8 cellular contexts compared by ENCODE assay signal in genomic region chr3:196942226-196942914, GRCh38. TPM values are rescaled to one million over a fixed set of nuclear protein-coding genes. Genes with fewer than 3 reads are reported as not detected.
DNase-seq lines count a peak whose midpoint lies in the region; ATAC-seq and TF ChIP-seq lines count a peak whose summit lies in the region.

TSS of gene NCBP2 (minus strand) at chr3:196942528. CDS start at chr3:196942503, 25 bp downstream.

- no peaks in the 10 kb centered on the region for H3K9me3 ChIP-seq in BE2C

- H3K27me3 ChIP-seq in BE2C, result no peaks in the 10 kb centered on the region

- H3K36me3 ChIP-seq in BE2C, result peaks cover 29% of the 10 kb centered on the region

- ATAC-seq in HG03439 (IDR thresholded peaks at IDR 0.05; ENCODE audit: unreplicated experiment), result peak; percentile 93

- no peaks in the 10 kb centered on the region for H3K9me3 Mint-ChIP-seq in chondrocyte (ENCODE audit: low read depth)

- TF ChIP-seq CTCF in BE2C (IDR thresholded peaks at IDR 0.05; ENCODE audit: low read depth, low read length) (peak; percentile 64), chondrocyte (IDR thresholded peaks at IDR 0.05) (peak; percentile 81)

- H3K4me3 Mint-ChIP-seq in chondrocyte (ENCODE audit: unreplicated experiment), result peak within 1 kb of the TSS; percentile 99

- H3K27me3 Mint-ChIP-seq in chondrocyte (ENCODE audit: low read depth), result no peaks in the 10 kb centered on the region

- peak within 1 kb of the TSS; percentile 98 for H3K27ac Mint-ChIP-seq in chondrocyte (ENCODE audit: unreplicated experiment)

- DNase-seq in BE2C, result peak; percentile 99
- peak; percentile 99 for DNase-seq in NCI-H510A (lab: John Stamatoyannopoulos, UW)
- peak; percentile 99 to 100 for DNase-seq in activated CD4-positive, alpha-beta T cell treated with anti-CD3 and anti-CD28 coated beads for 24 hours (ENCODE audit: low read depth in 2 of 2)
- peak; percentile 100 for DNase-seq in chondrocyte (ENCODE audit: low spot score)
- peak; percentile 96 for DNase-seq in kidney glomerular epithelial cell (lab: John Stamatoyannopoulos, UW)
- DNase-seq in stimulated activated CD4-positive, alpha-beta T cell treated with anti-CD3 and anti-CD28 coated beads, Interleukin-1b, Interleukin-23, amount 100 ng/mL, for 1 hour (ENCODE audit: low read depth in 2 of 2), result peak; percentile 97 to 100

- peaks cover 46% of the 10 kb centered on the region for H3K4me1 Mint-ChIP-seq in chondrocyte (ENCODE audit: low read depth)

- no peaks in the 10 kb centered on the region for H3K4me1 ChIP-seq in BE2C

- H3K36me3 Mint-ChIP-seq in chondrocyte (ENCODE audit: low read depth), result peaks cover 12% of the 10 kb centered on the region

- TF ChIP-seq POLR2A in GM19193 (IDR thresholded peaks at IDR 0.05; ENCODE audit: extremely low read depth, insufficient read depth, insufficient read length), result peak; percentile 93

- peak within 1 kb of the TSS; percentile 98 for H3K4me3 ChIP-seq in BE2C (ENCODE audit: low read depth, low read length)

RNA-seq across cellular contexts. Expression of gene NCBP2, which starts in this region (rescaled TPM):
- polyA plus RNA-seq in BE2C (2012; ENCODE audit: insufficient read depth, insufficient read length, low read depth), result 291 TPM
- 59.5 to 67.2 TPM (median 61.5 TPM) in 3 replicates for total RNA-seq in chondrocyte

Comparison
In these comparisons a context has a peak if more than half of its experiments do, and no peak if none do; other contexts are left out.
1. Peak in every context shown above with its lines: DNase-seq, ATAC-seq and H3K4me3 ChIP-seq.